In genomic region chr5:3175416-3175815, GRCh38 we compare ENCODE assay signal across 10 cellular contexts.
"Had no signal": no experiment of that assay in that cellular context is flagged by ENCODE, and none has a peak within 500 bp of the region (broad histone marks: within the 10 kb centered on the region; RNA-seq: fewer than 3 reads in every experiment).

No MANE protein-coding gene starts in this region.

- H3K27ac Mint-ChIP-seq: GM23338, HFFc6 had no signal

- ATAC-seq: GM23338, HCT116 had no signal

- H3K4me2 ChIP-seq: GM23338 had no signal

- H3K9me3 ChIP-seq: HAP-1 had no signal

- H3K27ac ChIP-seq: GM23248 had no signal

- H3K4me3 Mint-ChIP-seq: GM23338, HFFc6 had no signal

- DNase-seq: GM23248, GOT3, H7, HCEC 1CT, HFFc6 had no signal

- H2AFZ ChIP-seq: GM23248, GM23338 had no signal

- FAIRE-seq: H1, H54 had no signal

- H3K9ac ChIP-seq: GM23248 had no signal
